24 cellular contexts compared by ENCODE assay signal in genomic region chr5:103151156-103151555, GRCh38. TPM values are rescaled to one million over a fixed set of nuclear protein-coding genes. Genes with fewer than 3 reads are reported as not detected.
DNase-seq lines count a peak whose midpoint lies in the region; ATAC-seq, FAIRE-seq and TF ChIP-seq lines count a peak whose summit lies in the region.
"Had no signal": no experiment of that assay in that cellular context is flagged by ENCODE, and none has a peak within 500 bp of the region (broad histone marks: within the 10 kb centered on the region; RNA-seq: fewer than 3 reads in every experiment).

No MANE protein-coding gene starts in this region.

- TF ChIP-seq EP300 in HepG2 (IDR thresholded peaks at IDR 0.05; ENCODE audit: low read depth in 2 of 2, low read length in 2 of 2) = no peak
- no peak for TF ChIP-seq EP300 in HepG2 (CRISPR knock-in tag; IDR thresholded peaks at IDR 0.05; ENCODE audit: borderline replicate concordance)
- no peak for TF ChIP-seq EP300 in K562 (IDR thresholded peaks at IDR 0.05; ENCODE audit: low read length)

- H2AFZ ChIP-seq in HepG2 (ENCODE audit: low read length) (no peak overlapping the region), K562 (ENCODE audit: low read depth, low read length) (no peak overlapping the region)

- TF ChIP-seq POLR2A in HepG2 (IDR thresholded peaks at IDR 0.05; ENCODE audit: insufficient read depth in 1 of 2, low read depth in 2 of 2, low read length in 2 of 2) = no peak
- TF ChIP-seq POLR2A in right lobe of liver (IDR thresholded peaks at IDR 0.05) = no peak
- TF ChIP-seq POLR2A in K562 (conservative IDR thresholded peaks at IDR 0.05) = no peak

- TF ChIP-seq RAD21 in HepG2 (CRISPR knock-in tag; IDR thresholded peaks at IDR 0.05) = no peak
- TF ChIP-seq RAD21 in K562 (CRISPR knock-in tag; conservative IDR thresholded peaks at IDR 0.05 in 1 of 2, IDR thresholded peaks at IDR 0.05 in 1 of 2) = no peak

- FAIRE-seq in HepG2 (lab: Jason Lieb, UNC) = no peak
- no peak for FAIRE-seq in K562 (lab: Jason Lieb, UNC)
- FAIRE-seq: GM12878, GM12892, GM18507 had no signal

- H3K4me2 ChIP-seq in HepG2 (ENCODE audit: low read depth, low read length) (no peak overlapping the region), K562 (ENCODE audit: insufficient read depth, low read length) (no peak overlapping the region)
- H3K4me2 ChIP-seq: BLaER1 had no signal

- CTCF ChIA-PET in HepG2 (lab: Yijun Ruan, JAX; ENCODE audit: low intra/inter-chr PET ratio, low total read pairs) (no interaction called here), K562 (lab: Yijun Ruan, JAX; ENCODE audit: low intra/inter-chr PET ratio) (no interaction called here)

- H3K27me3 ChIP-seq in HepG2 (ENCODE audit: control insufficient read depth in 1 of 2, insufficient read depth in 2 of 2, low read length in 2 of 2) (no peaks in the 10 kb centered on the region), right lobe of liver (no peaks in the 10 kb centered on the region), K562 (ENCODE audit: control insufficient read depth in 2 of 2, insufficient read depth in 2 of 2, low read length in 2 of 2) (no peaks in the 10 kb centered on the region)
- H3K27me3 ChIP-seq: BE2C, BLaER1 had no signal

- no peak for ATAC-seq in HepG2
- ATAC-seq in right lobe of liver = no peak
- no peak for ATAC-seq in K562
- ATAC-seq in GM21825 (IDR thresholded peaks at IDR 0.05; ENCODE audit: unreplicated experiment) = no peak
- ATAC-seq: GM12878 had no signal

- H4K20me1 ChIP-seq in HepG2 (ENCODE audit: insufficient read depth, low read length) = no peaks in the 10 kb centered on the region
- H4K20me1 ChIP-seq in K562 (replicated peaks; ENCODE audit: control insufficient read depth, insufficient read depth, low read length) = no peaks in the 10 kb centered on the region
- H4K20me1 ChIP-seq: BLaER1 had no signal

- intact Hi-C loops in HepG2 (cut with micrococcal nuclease; ENCODE audit: unreplicated experiment) (no loop called here), right lobe of liver (cut with DNase I) (no loop called here), K562 (cut with micrococcal nuclease) (no loop called here)

- H3K27ac ChIP-seq in HepG2 (ENCODE audit: extremely low read length, insufficient read depth, low read length) (no peak overlapping the region), right lobe of liver (no peak overlapping the region), K562 (ENCODE audit: extremely low read depth, low read depth, low read length) (no peak overlapping the region)
- H3K27ac ChIP-seq: 22Rv1, BLaER1 had no signal

- POLR2A ChIA-PET in HepG2 (lab: Yijun Ruan, JAX) (no interaction called here), K562 (lab: Yijun Ruan, JAX) (no interaction called here)

- BruUV-seq in HepG2 (replicated peaks; lab: Mats Ljungman, UMichigan) = no TSS peak
- BruUV-seq in K562 (replicated peaks; lab: Mats Ljungman, UMichigan) = no TSS peak

- H3K9me1 ChIP-seq in K562 (ENCODE audit: control insufficient read depth, insufficient read depth, low read length) = no peaks in the 10 kb centered on the region

- no peak overlapping the region for H3K4me3 ChIP-seq in HepG2 (replicated peaks in 1 of 3; ENCODE audit: insufficient read depth in 1 of 3, low read depth in 2 of 3, low read length in 3 of 3)
- no peak overlapping the region for H3K4me3 ChIP-seq in right lobe of liver
- H3K4me3 ChIP-seq in K562 = no peak overlapping the region
- H3K4me3 ChIP-seq: BLaER1, GM12878 had no signal

- H3K9ac ChIP-seq in HepG2 (ENCODE audit: insufficient read depth, low read depth, low read length) = no peak overlapping the region
- H3K9ac ChIP-seq in K562 (ENCODE audit: insufficient read depth in 1 of 2, low read depth in 2 of 2, low read length in 2 of 2) = no peak overlapping the region
- H3K9ac ChIP-seq: BLaER1 had no signal

- H3K4me1 ChIP-seq in HepG2 (ENCODE audit: insufficient read depth, low read length) (peaks cover 4% of the 10 kb centered on the region; the same call in 1 of the 2 replicates), right lobe of liver (no peaks in the 10 kb centered on the region), K562 (replicated peaks in 1 of 2; ENCODE audit: control insufficient read depth in 2 of 2, insufficient read depth in 2 of 2, low read length in 2 of 2) (no peaks in the 10 kb centered on the region)
- H3K4me1 ChIP-seq: BE2C, BLaER1 had no signal

- no peak for DNase-seq in HepG2 (ENCODE audit: low spot score)
- no peak for DNase-seq in right lobe of liver
- DNase-seq in K562 (ENCODE audit: extremely low read depth in 1 of 4, low spot score in 3 of 4) = no peak
- DNase-seq in NCI-H2196 treated with DMSO at 0.1 percent for 48 hours (lab: John Stamatoyannopoulos, UW; ENCODE audit: unreplicated experiment) = no peak
- DNase-seq: ACHN; BE2C; C1 segment of cervical spinal cord; CD4-positive, alpha-beta memory T cell; CD4-positive, CD25-positive, alpha-beta regulatory T cell; CD8-positive, alpha-beta memory T cell; COR-L47; DMS 273 treated with DMSO at 0.1 percent for 48 hours; DMS153; DMS53; DMS79; DND-41; EL; GDM1 had no signal

- in situ Hi-C loops in HepG2 (cut with HindIII; ENCODE audit: extremely low pct_ligation_motif_present, low pct_unique_long_range_greater_than_20kb) = no loop called here
- in situ Hi-C loops in K562 (cut with MboI) = no loop called here

- H3K9me3 ChIP-seq in HepG2 (ENCODE audit: low read length) (no peaks in the 10 kb centered on the region), right lobe of liver (no peaks in the 10 kb centered on the region), K562 (replicated peaks; ENCODE audit: control insufficient read depth, insufficient read depth, low read depth, low read length) (no peaks in the 10 kb centered on the region)
- H3K9me3 ChIP-seq: BE2C, BLaER1 had no signal

- no peaks in the 10 kb centered on the region for H3K79me2 ChIP-seq in HepG2 (ENCODE audit: insufficient read depth, low read length)
- no peaks in the 10 kb centered on the region for H3K79me2 ChIP-seq in K562 (ENCODE audit: control insufficient read depth, insufficient read depth, low read length)

- H3K36me3 ChIP-seq in HepG2 (replicated peaks in 1 of 2; ENCODE audit: control insufficient read depth in 1 of 2, insufficient read depth in 2 of 2, low read length in 2 of 2) (no peaks in the 10 kb centered on the region; a peak in 2 of 5 replicates), right lobe of liver (peaks cover 0 to 18% (median 2%) of the 10 kb centered on the region in 4 donors), K562 (ENCODE audit: control insufficient read depth, insufficient read depth, low read length) (peaks cover 75% of the 10 kb centered on the region; the same call in 2 of the 3 replicates)

- 94% methylated on average over 1 of the region's 1 CpG for WGBS in HepG2 (ENCODE audit: low lambda C conversion rate)
- WGBS in right lobe of liver (ENCODE audit: insufficient coverage, low coverage, low lambda C conversion rate, missing lambda C conversion rate) = 100% methylated on average over 1 of the region's 1 CpG
- WGBS in K562 (ENCODE audit: insufficient coverage, low coverage, missing lambda C conversion rate) = 89% methylated on average over 1 of the region's 1 CpG

- TF ChIP-seq CTCF in HepG2 (CRISPR knock-in tag; IDR thresholded peaks at IDR 0.05) (no peak), right lobe of liver (IDR thresholded peaks at IDR 0.05) (no peak), K562 (IDR thresholded peaks at IDR 0.05 in 2 of 3, conservative IDR thresholded peaks at IDR 0.05 in 1 of 3; ENCODE audit: insufficient read depth in 2 of 3, low read depth in 1 of 3, low read length in 3 of 3) (no peak)

RNA-seq across cellular contexts. Expression of gene PPIP5K2, which starts 31.1 kb away (rescaled TPM):
- total RNA-seq in HepG2 (2016; rRNA removed; fragmentation: Illumina TruSeq; extraction: Trizol) (45.6 and 85.2 TPM in 2 replicates), right lobe of liver (10 to 100 TPM; 19.4 to 30.6 (median 26.3) TPM), K562 (2014; rRNA removed) (50.6 and 63.2 TPM in 2 replicates), K562 (2014; rRNA removed; fragmentation: Illumina TruSeq; extraction: Trizol) (150 and 177 TPM in 2 replicates), K562 (2015; rRNA removed; fragmentation: Illumina TruSeq; extraction: Trizol) (135 and 146 TPM in 2 replicates), K562 (2021) (116 and 134 TPM in 2 replicates)
- total RNA-seq in HepG2 (2016; cell fraction: cytosol; rRNA removed; fragmentation: Illumina TruSeq; extraction: Trizol; ENCODE audit: low read depth) = 4.7 and 4.8 TPM in 2 replicates
- 48.3 and 82.7 TPM in 2 replicates for total RNA-seq in HepG2 (2016; cell fraction: insoluble cytoplasmic fraction; rRNA removed; fragmentation: Illumina TruSeq; extraction: Trizol)
- total RNA-seq in HepG2 (2016; cell fraction: membrane; rRNA removed; fragmentation: Illumina TruSeq; extraction: Trizol) = 21.1 and 21.5 TPM in 2 replicates
- 76.4 and 84.8 TPM in 2 replicates for total RNA-seq in HepG2 (2016; cell fraction: nucleus; rRNA removed; fragmentation: Illumina TruSeq; extraction: Trizol)
- polyA plus RNA-seq in HepG2 (2011; rRNA removed) (12.7 and 19.7 TPM in 2 replicates), K562 (2011; rRNA removed) (90.2 and 107 TPM in 2 replicates), K562 (2014; fragmentation: Illumina TruSeq; extraction: Trizol) (80.9 and 99.1 TPM in 2 replicates), K562 (2014; fragmentation: Nextera tagmentation; extraction: Ambion mirVana) (10 to 100 TPM; 66.1 to 76.5 TPM), K562 (2014; rRNA removed) (39.4 and 42.7 TPM in 2 replicates)
- 5.6 and 9.0 TPM in 2 replicates for polyA plus RNA-seq in HepG2 (2011; cell fraction: cytosol; rRNA removed)
- polyA plus RNA-seq in HepG2 (2011; cell fraction: nucleus; rRNA removed) = 10.3 and 10.4 TPM in 2 replicates
- 9.5 and 19.4 TPM in 2 replicates for polyA plus RNA-seq in HepG2 (2012)
- 1.2 and 1.5 TPM in 2 replicates for polyA plus RNA-seq in HepG2 (2016; cell fraction: cytosol; fragmentation: Illumina TruSeq; extraction: Trizol; ENCODE audit: low read depth)
- polyA plus RNA-seq in HepG2 (2016; cell fraction: insoluble cytoplasmic fraction; fragmentation: Illumina TruSeq; extraction: Trizol; ENCODE audit: low read depth) = 42.7 and 48.8 TPM in 2 replicates
- polyA plus RNA-seq in HepG2 (2016; cell fraction: membrane; fragmentation: Illumina TruSeq; extraction: Trizol; ENCODE audit: low read depth) = 6.0 and 6.8 TPM in 2 replicates
- 56.7 and 58.8 TPM in 2 replicates for polyA plus RNA-seq in HepG2 (2016; cell fraction: nucleus; fragmentation: Illumina TruSeq; extraction: Trizol; ENCODE audit: insufficient read depth, low read depth)
- polyA minus RNA-seq in HepG2 (2011; rRNA and poly(A)+ RNA removed; ENCODE audit: low replicate concordance) = 54.6 and 63.8 TPM in 2 replicates
- polyA minus RNA-seq in HepG2 (2011; cell fraction: cytosol; rRNA and poly(A)+ RNA removed) = 24.6 and 32.6 TPM in 2 replicates
- 139 and 150 TPM in 2 replicates for polyA minus RNA-seq in HepG2 (2011; cell fraction: nucleus; rRNA and poly(A)+ RNA removed)
- total RNA-seq in K562 (2011; cell fraction: chromatin; rRNA removed; ENCODE audit: low replicate concordance) = 42.4 and 184 TPM in 2 replicates
- total RNA-seq in K562 (2011; cell fraction: nucleolus; rRNA removed) = 19.2 and 28.4 TPM in 2 replicates
- 39.8 and 51.8 TPM in 2 replicates for total RNA-seq in K562 (2011; cell fraction: nucleoplasm; rRNA removed)
- polyA plus RNA-seq in K562 (2011; cell fraction: cytosol; rRNA removed) = 16.2 and 34.8 TPM in 2 replicates
- 40.6 and 64.8 TPM in 2 replicates for polyA plus RNA-seq in K562 (2011; cell fraction: nucleus; rRNA removed)
- 50.5 and 69.4 TPM in 2 replicates for polyA plus RNA-seq in K562 (2012)
- 203 and 248 TPM in 2 replicates for polyA minus RNA-seq in K562 (2011; rRNA and poly(A)+ RNA removed)
- 63.3 and 63.7 TPM in 2 replicates for polyA minus RNA-seq in K562 (2011; cell fraction: cytosol; rRNA and poly(A)+ RNA removed)
- polyA minus RNA-seq in K562 (2011; cell fraction: nucleus; rRNA and poly(A)+ RNA removed) = 78.6 and 162 TPM in 2 replicates

RNA-seq across cellular contexts. Expression of gene GIN1, which starts 31.2 kb away (rescaled TPM):
- total RNA-seq in HepG2 (2016; rRNA removed; fragmentation: Illumina TruSeq; extraction: Trizol) (7.7 and 9.5 TPM in 2 replicates), right lobe of liver (1 to 10 TPM; 3.7 to 5.7 (median 4.6) TPM), K562 (2014; rRNA removed) (2.4 and 2.6 TPM in 2 replicates), K562 (2014; rRNA removed; fragmentation: Illumina TruSeq; extraction: Trizol) (9.4 and 11.0 TPM in 2 replicates), K562 (2015; rRNA removed; fragmentation: Illumina TruSeq; extraction: Trizol) (6.7 and 6.8 TPM in 2 replicates), K562 (2021) (7.8 TPM in 2 replicates)
- total RNA-seq in HepG2 (2016; cell fraction: cytosol; rRNA removed; fragmentation: Illumina TruSeq; extraction: Trizol; ENCODE audit: low read depth) = 2.7 and 3.1 TPM in 2 replicates
- 6.9 and 9.0 TPM in 2 replicates for total RNA-seq in HepG2 (2016; cell fraction: insoluble cytoplasmic fraction; rRNA removed; fragmentation: Illumina TruSeq; extraction: Trizol)
- total RNA-seq in HepG2 (2016; cell fraction: membrane; rRNA removed; fragmentation: Illumina TruSeq; extraction: Trizol) = 2.7 and 3.4 TPM in 2 replicates
- 10.8 and 11.6 TPM in 2 replicates for total RNA-seq in HepG2 (2016; cell fraction: nucleus; rRNA removed; fragmentation: Illumina TruSeq; extraction: Trizol)
- polyA plus RNA-seq in HepG2 (2011; rRNA removed) (1.7 and 2.3 TPM in 2 replicates), K562 (2011; rRNA removed) (8.3 and 9.8 TPM in 2 replicates), K562 (2014; fragmentation: Illumina TruSeq; extraction: Trizol) (5.3 and 6.2 TPM in 2 replicates), K562 (2014; fragmentation: Nextera tagmentation; extraction: Ambion mirVana) (1 to 10 TPM; 9.2 TPM), K562 (2014; rRNA removed) (6.2 and 8.8 TPM in 2 replicates)
- polyA plus RNA-seq in HepG2 (2011; cell fraction: cytosol; rRNA removed) = 0.86 and 1.2 TPM in 2 replicates
- polyA plus RNA-seq in HepG2 (2011; cell fraction: nucleus; rRNA removed) = 0.88 and 1.8 TPM in 2 replicates
- 3.5 and 4.0 TPM in 2 replicates for polyA plus RNA-seq in HepG2 (2012)
- 0.50 and 0.83 TPM in 2 replicates for polyA plus RNA-seq in HepG2 (2016; cell fraction: cytosol; fragmentation: Illumina TruSeq; extraction: Trizol; ENCODE audit: low read depth)
- 5.7 and 7.4 TPM in 2 replicates for polyA plus RNA-seq in HepG2 (2016; cell fraction: insoluble cytoplasmic fraction; fragmentation: Illumina TruSeq; extraction: Trizol; ENCODE audit: low read depth)
- 1.3 and 2.1 TPM in 2 replicates for polyA plus RNA-seq in HepG2 (2016; cell fraction: membrane; fragmentation: Illumina TruSeq; extraction: Trizol; ENCODE audit: low read depth)
- 3.9 and 11.0 TPM in 2 replicates for polyA plus RNA-seq in HepG2 (2016; cell fraction: nucleus; fragmentation: Illumina TruSeq; extraction: Trizol; ENCODE audit: insufficient read depth, low read depth)
- polyA minus RNA-seq in HepG2 (2011; rRNA and poly(A)+ RNA removed; ENCODE audit: low replicate concordance) = 2.7 and 3.6 TPM in 2 replicates
- polyA minus RNA-seq in HepG2 (2011; cell fraction: cytosol; rRNA and poly(A)+ RNA removed) = 2.5 TPM in 2 replicates
- 12.4 and 21.9 TPM in 2 replicates for polyA minus RNA-seq in HepG2 (2011; cell fraction: nucleus; rRNA and poly(A)+ RNA removed)
- 6.1 and 25.6 TPM in 2 replicates for total RNA-seq in K562 (2011; cell fraction: chromatin; rRNA removed; ENCODE audit: low replicate concordance)
- total RNA-seq in K562 (2011; cell fraction: nucleolus; rRNA removed) = 2.8 and 6.7 TPM in 2 replicates
- 6.5 and 10.2 TPM in 2 replicates for total RNA-seq in K562 (2011; cell fraction: nucleoplasm; rRNA removed)
- polyA plus RNA-seq in K562 (2011; cell fraction: cytosol; rRNA removed) = 0.75 and 1.7 TPM in 2 replicates
- polyA plus RNA-seq in K562 (2011; cell fraction: nucleus; rRNA removed) = 2.6 and 4.8 TPM in 2 replicates
- 4.7 and 6.1 TPM in 2 replicates for polyA plus RNA-seq in K562 (2012)
- polyA minus RNA-seq in K562 (2011; rRNA and poly(A)+ RNA removed) = 8.6 and 12.1 TPM in 2 replicates
- polyA minus RNA-seq in K562 (2011; cell fraction: cytosol; rRNA and poly(A)+ RNA removed) = 1.4 and 3.8 TPM in 2 replicates
- polyA minus RNA-seq in K562 (2011; cell fraction: nucleus; rRNA and poly(A)+ RNA removed) = 8.6 and 17.8 TPM in 2 replicates

Comparison
In these comparisons a context has a peak if more than half of its experiments do, and no peak if none do; other contexts are left out.
1. Of the 241 proteins assayed by ChIP-seq in both HepG2 and K562: peak only in HepG2: none; only in K562: MAFG; in both: MAFF and MAFK; in neither: 238.